In genomic region chr11:104691129-104691528, GRCh38 we compare ENCODE assay signal across 17 cellular contexts.
DNase-seq lines count a peak whose midpoint lies in the region; ATAC-seq, FAIRE-seq and TF ChIP-seq lines count a peak whose summit lies in the region.
"Had no signal": no experiment of that assay in that cellular context is flagged by ENCODE, and none has a peak within 500 bp of the region (broad histone marks: within the 10 kb centered on the region; RNA-seq: fewer than 3 reads in every experiment).

No MANE protein-coding gene starts in this region.

- H3K4me1 Mint-ChIP-seq in GM23338, result peaks cover 29% of the 10 kb centered on the region

- peaks cover 2% of the 10 kb centered on the region; the same call in 1 of the 3 replicates for H3K36me3 Mint-ChIP-seq in GM23338 (ENCODE audit: low read depth)

- H3K4me3 ChIP-seq in GM23338, result no peak overlapping the region
- H3K4me3 ChIP-seq in trophoblast cell (ENCODE audit: low read depth, low read length), result no peak overlapping the region
- no peak overlapping the region for H3K4me3 ChIP-seq in lower leg skin (ENCODE audit: low read depth, poor library complexity, severe bottlenecking)

- H4K8ac ChIP-seq in trophoblast cell (ENCODE audit: low read depth, low read length), result no peak overlapping the region

- H3K27ac Mint-ChIP-seq in GM23338, result no peak overlapping the region
- H3K27ac Mint-ChIP-seq: CD4-positive, CD25-positive, alpha-beta regulatory T cell; H9 had no signal

- H3K9me2 ChIP-seq in GM23338 (ENCODE audit: insufficient read depth), result no peaks in the 10 kb centered on the region

- H2AFZ ChIP-seq in GM23338 (0 out of 2 replicates have a peak overlapping the region, but pooled peaks have one; percentile 24), trophoblast cell (ENCODE audit: insufficient read depth, low read length, poor library complexity) (no peak overlapping the region)

- intact Hi-C loops in lower leg skin (cut with DNase I; ENCODE audit: low total_unique reads), result no loop called here

- no peak overlapping the region for H3K9ac ChIP-seq in trophoblast cell (ENCODE audit: low read length)

- DNase-seq in ELR (ENCODE audit: low read depth), result peak; percentile 32
- no peak for DNase-seq in GM23338 (ENCODE audit: low spot score)
- DNase-seq in RKO (ENCODE audit: low spot score), result peak; percentile 15
- DNase-seq in trophoblast cell, result no peak
- no peak for DNase-seq in GM12891 (ENCODE audit: insufficient read length, low spot score)
- DNase-seq in lower leg skin (ENCODE audit: low spot score in 2 of 2), result no peak
- DNase-seq: ACHN; BE2C; C1 segment of cervical spinal cord; CD4-positive, CD25-positive, alpha-beta regulatory T cell; CD8-positive, alpha-beta memory T cell; COR-L47; DMS 273 treated with DMSO at 0.1 percent for 48 hours; GDM1; H9 had no signal

- H2BK5ac ChIP-seq in trophoblast cell (ENCODE audit: low read depth, low read length, poor library complexity), result no peak overlapping the region

- H3K27me3 ChIP-seq in GM23338 (ENCODE audit: insufficient read depth) (no peaks in the 10 kb centered on the region), trophoblast cell (ENCODE audit: insufficient read depth, low read length) (no peaks in the 10 kb centered on the region)
- H3K27me3 ChIP-seq: BE2C had no signal

- H2BK12ac ChIP-seq in trophoblast cell (ENCODE audit: low read length), result peak overlapping the region; percentile 58

- no peak overlapping the region for H3K4me2 ChIP-seq in GM23338
- H3K4me2 ChIP-seq in trophoblast cell (ENCODE audit: low read length), result no peak overlapping the region

- no peak overlapping the region for H2BK120ac ChIP-seq in trophoblast cell (ENCODE audit: insufficient read depth, low read length, poor library complexity)

- H3K4ac ChIP-seq in trophoblast cell (ENCODE audit: low read depth, low read length), result no peak overlapping the region

- no peaks in the 10 kb centered on the region for H3K27me3 Mint-ChIP-seq in GM23338 (ENCODE audit: insufficient read depth, low read depth, poor library complexity)
- H3K27me3 Mint-ChIP-seq: CD4-positive, CD25-positive, alpha-beta regulatory T cell; CD8-positive, alpha-beta memory T cell had no signal

- H3K36me3 ChIP-seq in GM23338 (ENCODE audit: insufficient read depth) (no peaks in the 10 kb centered on the region), trophoblast cell (ENCODE audit: control insufficient read depth in 1 of 2, insufficient read depth in 2 of 2, low read length in 2 of 2) (no peaks in the 10 kb centered on the region)
- H3K36me3 ChIP-seq: BE2C had no signal

- no peak for FAIRE-seq in GM12891 (lab: Jason Lieb, UNC)
- FAIRE-seq: A204.1, H1 had no signal

- H4K20me1 ChIP-seq in GM23338 (replicated peaks; ENCODE audit: insufficient read depth), result no peaks in the 10 kb centered on the region

- H4K91ac ChIP-seq in trophoblast cell (ENCODE audit: low read depth, low read length), result no peak overlapping the region

- H3K23ac ChIP-seq in trophoblast cell (ENCODE audit: low read length), result no peak overlapping the region

- WGBS in trophoblast cell (ENCODE audit: extremely low coverage, insufficient coverage, insufficient read length), result no CpG with 5 or more reads among the region's 2 CpGs
- WGBS in lower leg skin, 2 donors, result 81 to 84% methylated on average over 2 of the region's 2 CpGs

- ATAC-seq in GM23338, result no peak

- H3K4me1 ChIP-seq in GM23338 (ENCODE audit: insufficient read depth) (peaks cover 26% of the 10 kb centered on the region), trophoblast cell (ENCODE audit: control insufficient read depth in 1 of 2, insufficient read depth in 2 of 2, low read length in 2 of 2) (peaks cover 2 to 4% of the 10 kb centered on the region in 2 experiments)

- H3K9me3 ChIP-seq in trophoblast cell (ENCODE audit: insufficient read depth, low read depth, low read length), result no peaks in the 10 kb centered on the region
- H3K9me3 ChIP-seq: BE2C had no signal

- H3K4me3 Mint-ChIP-seq in GM23338, result no peak overlapping the region
- H3K4me3 Mint-ChIP-seq: CD4-positive, CD25-positive, alpha-beta regulatory T cell; CD8-positive, alpha-beta memory T cell; H9 had no signal

- H3K14ac ChIP-seq in trophoblast cell (ENCODE audit: low read length), result no peak overlapping the region

- H3K18ac ChIP-seq in trophoblast cell (ENCODE audit: low read length), result no peak overlapping the region

- no peak overlapping the region for H4K12ac ChIP-seq in trophoblast cell (ENCODE audit: low read depth, low read length)

- H3K79me2 ChIP-seq in GM23338 (replicated peaks; ENCODE audit: insufficient read depth), result no peaks in the 10 kb centered on the region
- no peaks in the 10 kb centered on the region for H3K79me2 ChIP-seq in trophoblast cell (ENCODE audit: control insufficient read depth, insufficient read depth, low read length, poor library complexity)

- H3K79me1 ChIP-seq in trophoblast cell (ENCODE audit: low read length), result no peaks in the 10 kb centered on the region

- H3F3A ChIP-seq in GM23338 (replicated peaks; ENCODE audit: low read depth), result no peaks in the 10 kb centered on the region

- H3K27ac ChIP-seq in GM23338 (ENCODE audit: low read depth), result no peak overlapping the region
- no peak overlapping the region for H3K27ac ChIP-seq in trophoblast cell (ENCODE audit: low read depth, low read length)

- TF ChIP-seq CTCF in GM23338 (conservative IDR thresholded peaks at IDR 0.05; ENCODE audit: low read depth in 2 of 2) (no peak), lower leg skin (IDR thresholded peaks at IDR 0.05) (no peak)

- TF ChIP-seq POLR2A in GM12891 (IDR thresholded peaks at IDR 0.05; ENCODE audit: low read depth, low read length) (no peak), lower leg skin (IDR thresholded peaks at IDR 0.05) (no peak)

- no peaks in the 10 kb centered on the region; the same call in 1 of the 3 replicates for H3K9me3 Mint-ChIP-seq in GM23338
- H3K9me3 Mint-ChIP-seq: H9 had no signal

- H2AK5ac ChIP-seq in trophoblast cell (ENCODE audit: low read length), result no peak overlapping the region

TF ChIP-seq in GM12891, 5 proteins besides CTCF, POLR2A, EP300 and RAD21:
- TF ChIP-seq SPI1 (IDR thresholded peaks at IDR 0.05; ENCODE audit: low read depth, low read length) (no peak), PAX5 (IDR thresholded peaks at IDR 0.05; ENCODE audit: insufficient read depth, low read length, severe bottlenecking) (no peak), POU2F2 (IDR thresholded peaks at IDR 0.05; ENCODE audit: low read depth, low read length) (no peak), TAF1 (IDR thresholded peaks at IDR 0.05; ENCODE audit: low read depth, low read length) (no peak), POLR2AphosphoS5 (IDR thresholded peaks at IDR 0.05; ENCODE audit: low read depth, low read length) (no peak)
TF ChIP-seq in GM12891: peak in this region for 0.

Comparison
In these comparisons a context has a peak if more than half of its experiments do, and no peak if none do; other contexts are left out.
1. DNase-seq: peak in ELR (single experiment) and RKO (single experiment); none in GM23338 (single experiment), trophoblast cell (0 of 2), GM12891 (single experiment) and lower leg skin (0 of 2).